1 cellular context compared by ENCODE assay signal in genomic region chr19:2061936-2062729, GRCh38.
TF ChIP-seq lines count a peak whose summit lies in the region.

No MANE protein-coding gene starts in this region.

TF ChIP-seq in HepG2, 621 proteins besides CTCF, POLR2A, EP300 and RAD21 (continued from another document and continues in another):
- TF ChIP-seq ZNF503 (CRISPR knock-in tag; IDR thresholded peaks at IDR 0.05): no peak
- TF ChIP-seq ELK4 (CRISPR knock-in tag; IDR thresholded peaks at IDR 0.05; ENCODE audit: borderline replicate concordance): no peak
- TF ChIP-seq ETV5 (CRISPR knock-in tag; IDR thresholded peaks at IDR 0.05; ENCODE audit: borderline replicate concordance): no peak; the same call in 1 of the 2 replicates
- TF ChIP-seq FOXP1 (IDR thresholded peaks at IDR 0.05): no peak
- TF ChIP-seq FOXP1 (CRISPR knock-in tag; IDR thresholded peaks at IDR 0.05): no peak
- no peak for TF ChIP-seq NR2F1 (CRISPR knock-in tag; IDR thresholded peaks at IDR 0.05)
- TF ChIP-seq BRCA1 (CRISPR knock-in tag; IDR thresholded peaks at IDR 0.05): no peak
- TF ChIP-seq KMT2B (CRISPR knock-in tag; IDR thresholded peaks at IDR 0.05): no peak
- no peak for TF ChIP-seq ZNF451 (CRISPR knock-in tag; IDR thresholded peaks at IDR 0.05)
- no peak for TF ChIP-seq ZBTB43 (CRISPR knock-in tag; conservative IDR thresholded peaks at IDR 0.05)
- TF ChIP-seq HINFP (CRISPR knock-in tag; IDR thresholded peaks at IDR 0.05; ENCODE audit: low read depth): no peak
- TF ChIP-seq SALL1 (CRISPR knock-in tag; IDR thresholded peaks at IDR 0.05): no peak
- no peak for TF ChIP-seq ZNF407 (CRISPR knock-in tag; IDR thresholded peaks at IDR 0.05; ENCODE audit: not compliant biosample characterization)
- no peak for TF ChIP-seq ATF1 (CRISPR knock-in tag; IDR thresholded peaks at IDR 0.05)
- no peak for TF ChIP-seq ZBTB4 (CRISPR knock-in tag; IDR thresholded peaks at IDR 0.05; ENCODE audit: borderline replicate concordance)
- TF ChIP-seq EZH2 (conservative IDR thresholded peaks at IDR 0.05; ENCODE audit: low read depth, low read length): no peak
- no peak for TF ChIP-seq TSC22D2 (CRISPR knock-in tag; IDR thresholded peaks at IDR 0.05; ENCODE audit: borderline replicate concordance)
- no peak for TF ChIP-seq ELF3 (CRISPR knock-in tag; IDR thresholded peaks at IDR 0.05)
- no peak for TF ChIP-seq NFYB (CRISPR knock-in tag; IDR thresholded peaks at IDR 0.05)
- TF ChIP-seq ZNF547 (CRISPR knock-in tag; IDR thresholded peaks at IDR 0.05): no peak
- TF ChIP-seq CENPT (CRISPR knock-in tag; IDR thresholded peaks at IDR 0.05; ENCODE audit: low read depth): no peak
- no peak for TF ChIP-seq ZNF713 (CRISPR knock-in tag; IDR thresholded peaks at IDR 0.05)
- 0 out of 2 replicates have a peak, but pooled peaks have one; percentile 57 for TF ChIP-seq MXD1 (CRISPR knock-in tag; IDR thresholded peaks at IDR 0.05)
- no peak for TF ChIP-seq RBM22 (optimal IDR thresholded peaks at IDR 0.05; ENCODE audit: low read length)
- TF ChIP-seq HNF1A (IDR thresholded peaks at IDR 0.05; ENCODE audit: low read depth): no peak
- 0 out of 2 replicates have a peak, but pooled peaks have one; percentile 5 for TF ChIP-seq HNF1A (CRISPR knock-in tag; IDR thresholded peaks at IDR 0.05; ENCODE audit: borderline replicate concordance)
- TF ChIP-seq NFIC (IDR thresholded peaks at IDR 0.05; ENCODE audit: low read length): no peak
- peak; percentile 47 for TF ChIP-seq SRSF1 (optimal IDR thresholded peaks at IDR 0.05; ENCODE audit: low read depth, low read length)
- no peak for TF ChIP-seq GATA4 (IDR thresholded peaks at IDR 0.05; ENCODE audit: borderline replicate concordance, low read depth)
- TF ChIP-seq PREB (CRISPR knock-in tag; IDR thresholded peaks at IDR 0.05): no peak
